Comparison of ENCODE assay signal across 11 cellular contexts in genomic region chr2:152755029-152755428, GRCh38. TPM values are rescaled to one million over a fixed set of nuclear protein-coding genes. Genes with fewer than 3 reads are reported as not detected.
DNase-seq lines count a peak whose midpoint lies in the region; ATAC-seq and TF ChIP-seq lines count a peak whose summit lies in the region.
"Had no signal": no experiment of that assay in that cellular context is flagged by ENCODE, and none has a peak within 500 bp of the region (broad histone marks: within the 10 kb centered on the region; RNA-seq: fewer than 3 reads in every experiment).

No MANE protein-coding gene starts in this region.

- intact Hi-C loops in left lung (cut with DNase I), result no loop called here

- no peak overlapping the region for H3K4me3 ChIP-seq in left lung
- H3K4me3 ChIP-seq: SK-N-MC had no signal

- peak; percentile 8 for DNase-seq in stimulated activated CD4-positive, alpha-beta T cell treated with anti-CD3 and anti-CD28 coated beads, Interleukin-15, amount 100 ng/mL, for 24 hours
- DNase-seq in stimulated activated CD4-positive, alpha-beta T cell treated with anti-CD3 and anti-CD28 coated beads, Interleukin-4, amount 100 ng/mL, for 24 hours, result no peak
- peak; percentile 1 to 26 for DNase-seq in SHP77 (lab: John Stamatoyannopoulos, UW)
- DNase-seq in foreskin keratinocyte, result peak in 1 of 2 donors; percentile 15
- no peak for DNase-seq in superior temporal gyrus (ENCODE audit: extremely low spot score)
- DNase-seq in left lung, result no peak
- DNase-seq: activated T-cell treated with anti-CD3 and anti-CD28 coated beads for 4 hours, NCI-H1105 treated with DMSO at 0.1 percent for 48 hours had no signal

- H3K27ac ChIP-seq in foreskin keratinocyte (no peak overlapping the region), left lung (no peak overlapping the region)
- H3K27ac ChIP-seq: SK-N-MC had no signal

- H3K36me3 ChIP-seq in left lung, result peaks cover 0 to 49% of the 10 kb centered on the region in 2 donors

- H3K9me3 ChIP-seq in left lung, result no peaks in the 10 kb centered on the region

- H3K27me3 ChIP-seq in foreskin keratinocyte (no peaks in the 10 kb centered on the region), left lung (no peaks in the 10 kb centered on the region)

- peak; percentile 55 for TF ChIP-seq CTCF in foreskin keratinocyte (conservative IDR thresholded peaks at IDR 0.05)
- no peak for TF ChIP-seq CTCF in left lung (IDR thresholded peaks at IDR 0.05)

- H3K4me1 ChIP-seq in foreskin keratinocyte (no peaks in the 10 kb centered on the region), left lung (no peaks in the 10 kb centered on the region)

- ATAC-seq in foreskin keratinocyte (no peak), HG02798 (IDR thresholded peaks at IDR 0.05; ENCODE audit: poor library complexity, unreplicated experiment) (no peak), left lung (no peak), GM18868 (IDR thresholded peaks at IDR 0.05; ENCODE audit: unreplicated experiment) (no peak)

RNA-seq across cellular contexts. Expression of gene ARL6IP6, which starts 36.6 kb away (rescaled TPM):
- total RNA-seq in foreskin keratinocyte (27.4 and 33.0 TPM in 2 replicates), left lung (10 to 100 TPM; 15.1 to 23.4 TPM)
- polyA plus RNA-seq in foreskin keratinocyte, result 17.5 and 24.3 TPM in 2 replicates

RNA-seq across cellular contexts. Expression of gene PRPF40A, which starts 37.8 kb away (rescaled TPM):
- total RNA-seq in foreskin keratinocyte (111 and 112 TPM in 2 replicates), left lung (10 to 100 TPM; 68.8 to 85.1 TPM)
- 26.3 and 34.9 TPM in 2 replicates for polyA plus RNA-seq in foreskin keratinocyte

Comparison
In these comparisons a context has a peak if more than half of its experiments do, and no peak if none do; other contexts are left out.
1. DNase-seq: peak in stimulated activated CD4-positive, alpha-beta T cell treated with anti-CD3 and anti-CD28 coated beads, Interleukin-15, amount 100 ng/mL, for 24 hours (single experiment) and SHP77 (2 of 2); none in stimulated activated CD4-positive, alpha-beta T cell treated with anti-CD3 and anti-CD28 coated beads, Interleukin-4, amount 100 ng/mL, for 24 hours (single experiment), superior temporal gyrus (single experiment) and left lung (0 of 2).